ENCODE assay signal across 1 cellular context in genomic region chr1:155934933-155935590, GRCh38.
TF ChIP-seq lines count a peak whose summit lies in the region.

No MANE protein-coding gene starts in this region.

TF ChIP-seq in HCT116, 20 proteins besides CTCF, POLR2A, EP300 and RAD21 (continued from another document):
- TF ChIP-seq, protein P1, sequence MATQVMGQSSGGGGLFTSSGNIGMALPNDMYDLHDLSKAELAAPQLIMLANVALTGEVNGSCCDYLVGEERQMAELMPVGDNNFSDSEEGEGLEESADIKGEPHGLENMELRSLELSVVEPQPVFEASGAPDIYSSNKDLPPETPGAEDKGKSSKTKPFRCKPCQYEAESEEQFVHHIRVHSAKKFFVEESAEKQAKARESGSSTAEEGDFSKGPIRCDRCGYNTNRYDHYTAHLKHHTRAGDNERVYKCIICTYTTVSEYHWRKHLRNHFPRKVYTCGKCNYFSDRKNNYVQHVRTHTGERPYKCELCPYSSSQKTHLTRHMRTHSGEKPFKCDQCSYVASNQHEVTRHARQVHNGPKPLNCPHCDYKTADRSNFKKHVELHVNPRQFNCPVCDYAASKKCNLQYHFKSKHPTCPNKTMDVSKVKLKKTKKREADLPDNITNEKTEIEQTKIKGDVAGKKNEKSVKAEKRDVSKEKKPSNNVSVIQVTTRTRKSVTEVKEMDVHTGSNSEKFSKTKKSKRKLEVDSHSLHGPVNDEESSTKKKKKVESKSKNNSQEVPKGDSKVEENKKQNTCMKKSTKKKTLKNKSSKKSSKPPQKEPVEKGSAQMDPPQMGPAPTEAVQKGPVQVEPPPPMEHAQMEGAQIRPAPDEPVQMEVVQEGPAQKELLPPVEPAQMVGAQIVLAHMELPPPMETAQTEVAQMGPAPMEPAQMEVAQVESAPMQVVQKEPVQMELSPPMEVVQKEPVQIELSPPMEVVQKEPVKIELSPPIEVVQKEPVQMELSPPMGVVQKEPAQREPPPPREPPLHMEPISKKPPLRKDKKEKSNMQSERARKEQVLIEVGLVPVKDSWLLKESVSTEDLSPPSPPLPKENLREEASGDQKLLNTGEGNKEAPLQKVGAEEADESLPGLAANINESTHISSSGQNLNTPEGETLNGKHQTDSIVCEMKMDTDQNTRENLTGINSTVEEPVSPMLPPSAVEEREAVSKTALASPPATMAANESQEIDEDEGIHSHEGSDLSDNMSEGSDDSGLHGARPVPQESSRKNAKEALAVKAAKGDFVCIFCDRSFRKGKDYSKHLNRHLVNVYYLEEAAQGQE (IDR thresholded peaks at IDR 0.05; ENCODE audit: low read depth): no peak
- TF ChIP-seq ZFX (IDR thresholded peaks at IDR 0.05): no peak
- no peak for TF ChIP-seq SIN3A (IDR thresholded peaks at IDR 0.05; ENCODE audit: low read depth)
